ENCODE assay signal across 13 cellular contexts in the genomic region with DNA sequence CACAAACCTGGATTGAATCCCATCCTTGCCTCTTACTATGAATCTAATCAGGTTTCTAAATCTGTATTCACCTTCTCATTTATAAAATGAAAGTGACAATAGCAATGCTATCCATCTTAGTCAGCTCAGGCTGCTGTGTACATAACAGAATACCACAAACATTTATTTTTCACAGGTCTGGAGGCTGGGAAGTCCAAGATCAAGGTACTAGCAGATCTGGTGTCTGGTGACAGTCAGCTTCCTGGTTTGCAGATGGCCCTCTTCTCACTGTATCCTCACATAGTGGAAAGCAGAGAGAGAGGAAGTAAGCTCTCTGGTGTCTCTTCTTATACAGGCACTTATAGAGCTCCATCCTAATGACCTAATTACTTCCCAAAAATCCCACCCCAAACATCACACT. TPM values are rescaled to one million over a fixed set of nuclear protein-coding genes. Genes with fewer than 3 reads are reported as not detected.
A peak's percentile ranks its signal among the peaks of the same experiment; 100 is the strongest.
DNase-seq lines count a peak whose midpoint lies in the region; ATAC-seq and TF ChIP-seq lines count a peak whose summit lies in the region.
"Had no signal": no experiment of that assay in that cellular context is flagged by ENCODE, and none has a peak within 500 bp of the region (broad histone marks: within the 10 kb centered on the region; RNA-seq: fewer than 3 reads in every experiment).

No MANE protein-coding gene starts in this region.

- TF ChIP-seq POLR2A in NB4 (IDR thresholded peaks at IDR 0.05; ENCODE audit: extremely low read depth, insufficient read length) (no peak), prostate gland (IDR thresholded peaks at IDR 0.05) (no peak), erythroblast (IDR thresholded peaks at IDR 0.05; ENCODE audit: low read length) (no peak)

- H3K27ac Mint-ChIP-seq in activated naive CD4-positive, alpha-beta T cell treated with anti-CD3 and anti-CD28 coated beads, Interleukin-2, amount 50 U/mL, for 24 hours: peak overlapping the region; percentile 21
- H3K27ac Mint-ChIP-seq in activated T-helper 2 cell treated with anti-CD3 and anti-CD28 coated beads, Interferon-gamma antibody, Interleukin-2, Interleukin-4, amounts not matched to agents 10 μg/mL and 5 μg/mL and 100 μg/mL, durations not matched to agents 14 hours and 24 hours and 36 hours: peak overlapping the region; percentile 20
- H3K27ac Mint-ChIP-seq: activated B cell treated with CpG ODN at 0.5 μM for 24 hours had no signal

- no peaks in the 10 kb centered on the region for H3K9me3 ChIP-seq in prostate gland

- ATAC-seq in stimulated activated naive CD8-positive, alpha-beta T cell treated with anti-CD3 and anti-CD28 coated beads, Interleukin-15, Interleukin-2, amounts not matched to agents 100 U/mL and 50 U/mL, for 24 hours: peak; percentile 55

- peaks cover 14% of the 10 kb centered on the region for H3K36me3 Mint-ChIP-seq in activated naive CD4-positive, alpha-beta T cell treated with anti-CD3 and anti-CD28 coated beads, Interleukin-2, amount 50 U/mL, for 24 hours
- H3K36me3 Mint-ChIP-seq in activated T-helper 2 cell treated with anti-CD3 and anti-CD28 coated beads, Interferon-gamma antibody, Interleukin-2, Interleukin-4, amounts not matched to agents 10 μg/mL and 5 μg/mL and 100 μg/mL, durations not matched to agents 14 hours and 24 hours and 36 hours (ENCODE audit: low read depth): peaks cover 36% of the 10 kb centered on the region

- no peak overlapping the region for H3K27ac ChIP-seq in prostate gland

- intact Hi-C loops in activated T-helper 2 cell treated with anti-CD3 and anti-CD28 coated beads, Interferon-gamma antibody, Interleukin-2, Interleukin-4, amounts not matched to agents 10 μg/mL and 5 μg/mL and 100 μg/mL, durations not matched to agents 14 hours and 24 hours and 36 hours (cut with micrococcal nuclease): no loop called here
- intact Hi-C loops in prostate gland (cut with DNase I): no loop called here

- H3K9me3 Mint-ChIP-seq in activated naive CD4-positive, alpha-beta T cell treated with anti-CD3 and anti-CD28 coated beads, Interleukin-2, amount 50 U/mL, for 24 hours: no peaks in the 10 kb centered on the region
- peaks cover 5% of the 10 kb centered on the region for H3K9me3 Mint-ChIP-seq in activated T-helper 2 cell treated with anti-CD3 and anti-CD28 coated beads, Interferon-gamma antibody, Interleukin-2, Interleukin-4, amounts not matched to agents 10 μg/mL and 5 μg/mL and 100 μg/mL, durations not matched to agents 14 hours and 24 hours and 36 hours
- H3K9me3 Mint-ChIP-seq: activated B cell treated with CpG ODN at 0.5 μM for 24 hours; CD4-positive, alpha-beta T cell had no signal

- no peaks in the 10 kb centered on the region for H3K36me3 ChIP-seq in prostate gland

- no peaks in the 10 kb centered on the region for H3K4me1 ChIP-seq in prostate gland (replicated peaks)

- peaks cover 24% of the 10 kb centered on the region for H3K4me1 Mint-ChIP-seq in activated naive CD4-positive, alpha-beta T cell treated with anti-CD3 and anti-CD28 coated beads, Interleukin-2, amount 50 U/mL, for 24 hours
- peaks cover 18% of the 10 kb centered on the region for H3K4me1 Mint-ChIP-seq in activated T-helper 2 cell treated with anti-CD3 and anti-CD28 coated beads, Interferon-gamma antibody, Interleukin-2, Interleukin-4, amounts not matched to agents 10 μg/mL and 5 μg/mL and 100 μg/mL, durations not matched to agents 14 hours and 24 hours and 36 hours (ENCODE audit: low read depth)

- TF ChIP-seq CTCF in NB4 (IDR thresholded peaks at IDR 0.05; ENCODE audit: low read depth, low read length) (no peak), prostate gland (IDR thresholded peaks at IDR 0.05) (no peak)

- no peaks in the 10 kb centered on the region for H3K27me3 Mint-ChIP-seq in activated naive CD4-positive, alpha-beta T cell treated with anti-CD3 and anti-CD28 coated beads, Interleukin-2, amount 50 U/mL, for 24 hours
- H3K27me3 Mint-ChIP-seq in activated T-helper 2 cell treated with anti-CD3 and anti-CD28 coated beads, Interferon-gamma antibody, Interleukin-2, Interleukin-4, amounts not matched to agents 10 μg/mL and 5 μg/mL and 100 μg/mL, durations not matched to agents 14 hours and 24 hours and 36 hours (ENCODE audit: low read depth): no peaks in the 10 kb centered on the region
- H3K27me3 Mint-ChIP-seq: activated B cell treated with CpG ODN at 0.5 μM for 24 hours; CD4-positive, alpha-beta T cell had no signal

- H3K4me3 Mint-ChIP-seq in activated naive CD4-positive, alpha-beta T cell treated with anti-CD3 and anti-CD28 coated beads, Interleukin-2, amount 50 U/mL, for 24 hours: no peak overlapping the region
- no peak overlapping the region for H3K4me3 Mint-ChIP-seq in activated T-helper 2 cell treated with anti-CD3 and anti-CD28 coated beads, Interferon-gamma antibody, Interleukin-2, Interleukin-4, amounts not matched to agents 10 μg/mL and 5 μg/mL and 100 μg/mL, durations not matched to agents 14 hours and 24 hours and 36 hours (ENCODE audit: low read depth)
- H3K4me3 Mint-ChIP-seq: activated B cell treated with CpG ODN at 0.5 μM for 24 hours; CD4-positive, alpha-beta T cell had no signal

- H3K27me3 ChIP-seq in prostate gland (replicated peaks; ENCODE audit: insufficient read depth): no peaks in the 10 kb centered on the region

- H3K4me3 ChIP-seq in NB4 (ENCODE audit: low read depth, low read length): no peak overlapping the region
- H3K4me3 ChIP-seq in prostate gland: no peak overlapping the region

- DNase-seq in activated naive CD4-positive, alpha-beta T cell treated with anti-CD3 and anti-CD28 coated beads, Interleukin-2, amount 50 U/mL, for 16 hours: no peak
- DNase-seq in NB4 (ENCODE audit: low read depth) (peak; percentile 26), prostate gland (ENCODE audit: low spot score) (no peak), hepatic stellate cell (ENCODE audit: low spot score) (no peak), erythroblast (lab: John Stamatoyannopoulos, UW) (no peak)
- DNase-seq in activated T-helper 2 cell treated with anti-CD3 and anti-CD28 coated beads, Interferon-gamma antibody, Interleukin-2, Interleukin-4, amounts not matched to agents 10 μg/mL and 5 μg/mL and 100 μg/mL, durations not matched to agents 14 hours and 24 hours and 36 hours (ENCODE audit: low spot score): no peak
- DNase-seq in stimulated activated naive CD8-positive, alpha-beta T cell treated with anti-CD3 and anti-CD28 coated beads, Interleukin-15, Interleukin-2, amounts not matched to agents 100 U/mL and 50 U/mL, for 24 hours: no peak
- DNase-seq: activated B cell treated with CpG ODN at 0.5 μM for 24 hours; CD4-positive, alpha-beta T cell; effector CD4-positive, alpha-beta T cell; glutamatergic neuron; NCI-H1694 treated with DMSO at 0.1 percent for 48 hours had no signal

RNA-seq across cellular contexts. Expression of gene FAM168A, which starts 19.1 kb away (rescaled TPM):
- total RNA-seq in activated T-helper 2 cell treated with anti-CD3 and anti-CD28 coated beads, Interferon-gamma antibody, Interleukin-2, Interleukin-4, amounts not matched to agents 10 μg/mL and 5 μg/mL and 100 μg/mL, durations not matched to agents 14 hours and 24 hours and 36 hours: 19.2 and 19.3 TPM in 2 replicates
- 10 to 100 TPM; 27.3 to 38.3 TPM for total RNA-seq in prostate gland
